ENCODE assay signal across 8 cellular contexts in the genomic region with DNA sequence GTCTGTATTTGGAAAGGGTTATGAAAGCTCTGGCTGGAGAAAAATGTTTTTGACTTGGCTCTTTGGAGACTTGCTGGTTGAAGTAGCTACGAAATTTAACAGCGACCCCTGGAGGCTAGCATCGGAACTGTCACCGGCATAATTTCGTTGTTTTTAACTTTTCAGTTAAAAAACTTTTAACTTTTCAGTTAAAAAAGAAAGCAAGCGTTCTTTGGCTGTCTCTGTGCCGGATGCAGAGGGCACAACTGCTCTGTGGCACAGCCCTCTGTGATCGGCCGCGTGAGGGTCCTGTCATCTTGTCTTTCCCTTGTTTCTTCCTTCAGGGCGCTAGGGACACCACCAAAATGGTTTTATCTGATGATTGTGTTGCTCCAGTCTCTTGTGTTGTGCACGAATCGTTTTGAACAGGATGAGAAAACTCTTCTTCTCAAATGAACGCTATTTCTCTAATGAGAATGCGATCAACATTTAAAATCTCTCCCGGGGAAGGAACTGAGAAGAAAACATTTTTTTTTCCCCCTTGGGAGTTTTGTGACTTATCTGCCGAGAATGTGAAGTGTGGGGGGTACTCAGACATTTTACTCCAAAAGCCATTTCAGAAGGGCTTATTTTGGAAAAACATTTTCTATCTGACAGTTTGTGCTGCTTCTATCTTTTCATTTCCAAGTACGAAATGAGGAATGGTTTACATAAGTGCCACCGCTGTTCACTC.
DNase-seq lines count a peak whose midpoint lies in the region; ATAC-seq, FAIRE-seq and TF ChIP-seq lines count a peak whose summit lies in the region.

No MANE protein-coding gene starts in this region.

- peak; percentile 95 for FAIRE-seq in A204.1 (lab: Jason Lieb, UNC)

- ATAC-seq in GM21825 (IDR thresholded peaks at IDR 0.05; ENCODE audit: unreplicated experiment) = no peak

- TF ChIP-seq CTCF in GM12864 (IDR thresholded peaks at IDR 0.05; ENCODE audit: low read depth, low read length, missing control alignments) (peak; percentile 91), foreskin fibroblast (IDR thresholded peaks at IDR 0.05; ENCODE audit: low read depth, low read length) (peak; percentile 82)

- DNase-seq in GM12864 (ENCODE audit: low read depth) = no peak
- DNase-seq in NCI-H69 (lab: John Stamatoyannopoulos, UW) = peak; percentile 61
- peak; percentile 37 for DNase-seq in activated T-cell treated with anti-CD3 and anti-CD28 coated beads, Interleukin-2, amount 50 U/mL, for 1 hour
- DNase-seq in foreskin fibroblast = peak; percentile 15 to 55
- DNase-seq in posterior cingulate gyrus = peak in 6 of 10 donors; percentile 20 to 78 (median 48)
- no peak for DNase-seq in cerebellar nuclear complex (lab: John Stamatoyannopoulos, UW)

- intact Hi-C loops in posterior cingulate gyrus (cut with DNase I) = loop anchor here (1.0 kb wide), 1 partner anchor 97 kb away; no protein-coding TSS in a partner anchor

- H3K4me3 ChIP-seq in GM12864 (ENCODE audit: low read depth, low read length) = no peak overlapping the region
- H3K4me3 ChIP-seq in foreskin fibroblast (ENCODE audit: low read depth in 1 of 2, low read length in 2 of 2) = peak overlapping the region; percentile 27 to 57

Comparison
In these comparisons a context has a peak if more than half of its experiments do, and no peak if none do; other contexts are left out.
1. DNase-seq: peak in NCI-H69 (single experiment), activated T-cell treated with anti-CD3 and anti-CD28 coated beads, Interleukin-2, amount 50 U/mL, for 1 hour (single experiment), foreskin fibroblast (2 of 2) and posterior cingulate gyrus (6 of 10); none in GM12864 (single experiment) and cerebellar nuclear complex (0 of 2).